23 cellular contexts compared by ENCODE assay signal in the genomic region with DNA sequence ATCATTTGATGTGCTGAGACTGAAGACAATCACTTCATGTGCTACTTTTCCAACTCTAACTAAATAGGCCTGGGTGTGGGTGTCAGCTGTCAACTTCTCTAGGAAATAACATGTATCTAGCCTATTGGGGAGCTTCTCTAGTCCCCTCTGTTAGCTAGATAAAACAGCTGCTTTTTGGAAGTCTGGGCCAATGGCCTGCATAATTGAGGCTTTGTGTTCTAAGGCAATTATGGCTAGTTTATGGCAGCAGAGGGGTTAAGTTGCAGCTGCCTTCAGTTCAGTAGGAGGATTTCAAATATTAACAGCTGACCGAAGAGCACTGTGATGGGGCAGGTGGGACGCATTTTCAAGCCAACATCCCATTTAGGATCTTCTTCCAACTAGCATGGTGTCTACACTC. TPM values are rescaled to one million over a fixed set of nuclear protein-coding genes. Genes with fewer than 3 reads are reported as not detected.
A peak's percentile ranks its signal among the peaks of the same experiment; 100 is the strongest.
DNase-seq lines count a peak whose midpoint lies in the region; ATAC-seq, FAIRE-seq and TF ChIP-seq lines count a peak whose summit lies in the region.
"Had no signal": no experiment of that assay in that cellular context is flagged by ENCODE, and none has a peak within 500 bp of the region (broad histone marks: within the 10 kb centered on the region; RNA-seq: fewer than 3 reads in every experiment).

No MANE protein-coding gene starts in this region.

- H3K27me3 ChIP-seq in heart right ventricle, result peaks cover 0 to 6% (median 0%) of the 10 kb centered on the region in 7 donors
- H3K27me3 ChIP-seq in endothelial cell of umbilical vein (ENCODE audit: control insufficient read depth in 2 of 2, insufficient read depth in 2 of 2, low read length in 2 of 2), result no peaks in the 10 kb centered on the region
- H3K27me3 ChIP-seq in rectal smooth muscle tissue (ENCODE audit: control insufficient read depth, insufficient read depth, low read length), result no peaks in the 10 kb centered on the region
- no peaks in the 10 kb centered on the region for H3K27me3 ChIP-seq in aorta (ENCODE audit: control insufficient read depth in 1 of 2, insufficient read depth in 2 of 2, low read length in 1 of 2)
- H3K27me3 ChIP-seq: upper lobe of left lung had no signal

- peaks cover 30% of the 10 kb centered on the region for H3K27me3 Mint-ChIP-seq in activated CD4-positive, alpha-beta memory T cell treated with anti-CD3 and anti-CD28 coated beads, Interleukin-2, amount 10 ng/mL, durations not matched to agents 7 days and 5 days

- no peak overlapping the region for H3K27ac Mint-ChIP-seq in activated CD4-positive, alpha-beta memory T cell treated with anti-CD3 and anti-CD28 coated beads, Interleukin-2, amount 10 ng/mL, durations not matched to agents 7 days and 5 days
- H3K27ac Mint-ChIP-seq: activated naive CD4-positive, alpha-beta T cell treated with anti-CD3 and anti-CD28 coated beads for 36 hours; H9 had no signal

- no peaks in the 10 kb centered on the region for H3K36me3 ChIP-seq in heart right ventricle
- peaks cover 0 to 10% of the 10 kb centered on the region in 2 experiments for H3K36me3 ChIP-seq in endothelial cell of umbilical vein (ENCODE audit: control insufficient read depth in 2 of 2, extremely low read depth in 1 of 2, insufficient read depth in 2 of 2, low read length in 2 of 2)
- H3K36me3 ChIP-seq in rectal smooth muscle tissue (ENCODE audit: control insufficient read depth, insufficient read depth, low read length), result no peaks in the 10 kb centered on the region
- H3K36me3 ChIP-seq in aorta (ENCODE audit: control insufficient read depth in 1 of 2, insufficient read depth in 2 of 2, low read length in 1 of 2), result peaks cover 2% of the 10 kb centered on the region in 2 donors
- H3K36me3 ChIP-seq: BE2C, upper lobe of left lung had no signal

- H3K4me2 ChIP-seq in endothelial cell of umbilical vein (ENCODE audit: insufficient read depth, low read length), result peak overlapping the region; percentile 41

- no peak overlapping the region for H2AFZ ChIP-seq in endothelial cell of umbilical vein (ENCODE audit: low read depth, low read length)

- H3K27ac ChIP-seq in heart right ventricle (peak overlapping the region in 6 of 10 donors; percentile 12 to 72 (median 50)), endothelial cell of umbilical vein (ENCODE audit: insufficient read depth, low read depth, low read length) (peak overlapping the region; percentile 45), rectal smooth muscle tissue (ENCODE audit: low read depth, low read length) (peak overlapping the region; percentile 53), aorta (ENCODE audit: low read depth in 1 of 2, low read length in 2 of 2) (peak overlapping the region in 1 of 2 donors; percentile 68)
- H3K27ac ChIP-seq: KMS-11 had no signal

- no peak overlapping the region for H3K4me3 Mint-ChIP-seq in activated CD4-positive, alpha-beta memory T cell treated with anti-CD3 and anti-CD28 coated beads, Interleukin-2, amount 10 ng/mL, durations not matched to agents 7 days and 5 days
- H3K4me3 Mint-ChIP-seq: activated naive CD4-positive, alpha-beta T cell treated with anti-CD3 and anti-CD28 coated beads for 36 hours; H9 had no signal

- peaks cover 0 to 29% (median 7%) of the 10 kb centered on the region in 9 donors for H3K4me1 ChIP-seq in heart right ventricle
- H3K4me1 ChIP-seq in endothelial cell of umbilical vein (ENCODE audit: control insufficient read depth, extremely low read depth, insufficient read depth, low read length), result peaks cover 97% of the 10 kb centered on the region
- H3K4me1 ChIP-seq in rectal smooth muscle tissue (ENCODE audit: control insufficient read depth, insufficient read depth, low read length), result peaks cover 18% of the 10 kb centered on the region
- H3K4me1 ChIP-seq in aorta (ENCODE audit: control insufficient read depth in 1 of 2, insufficient read depth in 2 of 2, low read length in 2 of 2), result peaks cover 2 to 9% of the 10 kb centered on the region in 2 donors
- H3K4me1 ChIP-seq: BE2C had no signal

- dilution Hi-C loops in endothelial cell of umbilical vein (cut with MboI; ENCODE audit: extremely low pct_ligation_motif_present, low sequenced_read_pairs), result no loop called here

- no peaks in the 10 kb centered on the region for H3K9me3 Mint-ChIP-seq in activated CD4-positive, alpha-beta memory T cell treated with anti-CD3 and anti-CD28 coated beads, Interleukin-2, amount 10 ng/mL, durations not matched to agents 7 days and 5 days
- H3K9me3 Mint-ChIP-seq: activated naive CD4-positive, alpha-beta T cell treated with anti-CD3 and anti-CD28 coated beads for 36 hours; H9 had no signal

- no peaks in the 10 kb centered on the region for H4K20me1 ChIP-seq in endothelial cell of umbilical vein (replicated peaks; ENCODE audit: control insufficient read depth, extremely low read depth, insufficient read depth, low read length)

- DNase-seq in heart right ventricle (no peak), Right ventricle myocardium superior (no peak), endothelial cell of umbilical vein (ENCODE audit: low read depth, low spot score) (no peak), aorta (no peak)
- DNase-seq in activated CD4-positive, alpha-beta memory T cell treated with anti-CD3 and anti-CD28 coated beads, Interleukin-2, amount 10 ng/mL, durations not matched to agents 7 days and 5 days, result no peak
- DNase-seq: activated CD4-positive, alpha-beta T cell treated with anti-CD3 and anti-CD28 coated beads, Interleukin-2, amount 50 U/mL, for 1 hour; activated naive CD4-positive, alpha-beta T cell treated with anti-CD3 and anti-CD28 coated beads for 36 hours; amygdala; caudate nucleus; DMS79; glutamatergic neuron; NCI-H524 treated with DMSO at 0.1 percent for 48 hours; RPMI8226; stimulated activated naive CD8-positive, alpha-beta T cell treated with anti-CD3 and anti-CD28 coated beads, Interleukin-15, Interleukin-2, amounts not matched to agents 100 U/mL and 50 U/mL, for 24 hours; T-helper 9 cell; upper lobe of left lung had no signal

- H3K9me1 ChIP-seq in endothelial cell of umbilical vein (replicated peaks; ENCODE audit: control insufficient read depth, extremely low read depth, insufficient read depth, low read length), result no peaks in the 10 kb centered on the region

- TF ChIP-seq CTCF in heart right ventricle (IDR thresholded peaks at IDR 0.05) (no peak), endothelial cell of umbilical vein (IDR thresholded peaks at IDR 0.05; ENCODE audit: extremely low read depth in 1 of 2, insufficient read depth in 1 of 2, low read depth in 1 of 2, low read length in 2 of 2) (no peak)

- WGBS in heart right ventricle, 2 donors, result 64 to 73% methylated on average over 2 of the region's 2 CpGs
- WGBS in aorta, 2 donors, result 90 to 92% methylated on average over 2 of the region's 2 CpGs

- ATAC-seq in heart right ventricle (peak in 4 of 8 donors; percentile 5 to 31 (median 13)), Right ventricle myocardium superior (ENCODE audit: poor library complexity) (no peak), aorta (ENCODE audit: low FRiP score) (no peak), GM21723 (IDR thresholded peaks at IDR 0.05; ENCODE audit: unreplicated experiment) (no peak), GM21360 (IDR thresholded peaks at IDR 0.05; ENCODE audit: unreplicated experiment) (no peak)
- ATAC-seq: stimulated activated naive CD8-positive, alpha-beta T cell treated with anti-CD3 and anti-CD28 coated beads, Interleukin-15, Interleukin-2, amounts not matched to agents 100 U/mL and 50 U/mL, for 24 hours had no signal

- CTCF ChIA-PET in endothelial cell of umbilical vein (lab: Charles Lee), result interaction anchor here (0.6 to 6.7 kb wide), 30 partner anchors 7 to 621 kb away, joined by 3 to 101 read pairs (median 5); partner anchors contain the start of gene COL8A1
- CTCF ChIA-PET in activated CD4-positive, alpha-beta memory T cell treated with anti-CD3 and anti-CD28 coated beads, Interleukin-2, amount 10 ng/mL, durations not matched to agents 7 days and 5 days (lab: Charles Lee), result interaction anchor here (1.4 to 1.6 kb wide), 2 partner anchors 12 to 109 kb away, joined by 3 to 4 read pairs; no protein-coding TSS in a partner anchor

- H3K9me3 ChIP-seq in heart right ventricle, result no peaks in the 10 kb centered on the region
- no peaks in the 10 kb centered on the region for H3K9me3 ChIP-seq in endothelial cell of umbilical vein (replicated peaks; ENCODE audit: control insufficient read depth, insufficient read depth, low read length)
- H3K9me3 ChIP-seq in aorta (ENCODE audit: control insufficient read depth, low read length), result no peaks in the 10 kb centered on the region
- H3K9me3 ChIP-seq: BE2C, upper lobe of left lung had no signal

- peaks cover 93% of the 10 kb centered on the region for H3K79me2 ChIP-seq in endothelial cell of umbilical vein (ENCODE audit: control insufficient read depth, insufficient read depth, low read length)

- H3K9ac ChIP-seq in endothelial cell of umbilical vein (replicated peaks; ENCODE audit: extremely low read depth, insufficient read depth, low read length) (no peak overlapping the region), rectal smooth muscle tissue (ENCODE audit: low read length) (no peak overlapping the region)
- H3K9ac ChIP-seq: KMS-11 had no signal

- no TSS peak for BruUV-seq in endothelial cell of umbilical vein (replicated peaks; lab: Mats Ljungman, UMichigan)

- no peak for FAIRE-seq in endothelial cell of umbilical vein (lab: Jason Lieb, UNC)
- FAIRE-seq: A204.1 had no signal

- POLR2A ChIA-PET in endothelial cell of umbilical vein (lab: Charles Lee), result no interaction called here
- POLR2A ChIA-PET in activated CD4-positive, alpha-beta memory T cell treated with anti-CD3 and anti-CD28 coated beads, Interleukin-2, amount 10 ng/mL, durations not matched to agents 7 days and 5 days (lab: Charles Lee), result no interaction called here

- TF ChIP-seq POLR2A in endothelial cell of umbilical vein (IDR thresholded peaks at IDR 0.05; ENCODE audit: low read depth, low read length), result no peak

- H3K36me3 Mint-ChIP-seq in activated CD4-positive, alpha-beta memory T cell treated with anti-CD3 and anti-CD28 coated beads, Interleukin-2, amount 10 ng/mL, durations not matched to agents 7 days and 5 days (ENCODE audit: low read depth), result no peaks in the 10 kb centered on the region

- H3K4me1 Mint-ChIP-seq in activated CD4-positive, alpha-beta memory T cell treated with anti-CD3 and anti-CD28 coated beads, Interleukin-2, amount 10 ng/mL, durations not matched to agents 7 days and 5 days, result no peaks in the 10 kb centered on the region

- H3K4me3 ChIP-seq in heart right ventricle (no peak overlapping the region), endothelial cell of umbilical vein (replicated peaks in 1 of 3; ENCODE audit: insufficient read depth in 1 of 3, low read depth in 1 of 3, low read length in 3 of 3) (no peak overlapping the region), rectal smooth muscle tissue (ENCODE audit: low read length) (no peak overlapping the region), aorta (ENCODE audit: low read length in 2 of 2) (peak overlapping the region; percentile 40 to 54)
- H3K4me3 ChIP-seq: upper lobe of left lung had no signal

- intact Hi-C loops in heart right ventricle (cut with DNase I) (loop anchor here in 4 of 10 donors (1.0 to 10.0 kb wide), 4 partner anchors 43 to 110 kb away; no protein-coding TSS in a partner anchor), Right ventricle myocardium superior (cut with DNase I) (no loop called here), endothelial cell of umbilical vein (cut with micrococcal nuclease) (loop anchor here (1.0 to 2.0 kb wide), 5 partner anchors 7 to 622 kb away; no protein-coding TSS in a partner anchor), aorta (cut with DNase I) (loop anchor here (5.0 to 10.0 kb wide), 4 partner anchors 43 to 620 kb away; no protein-coding TSS in a partner anchor)

RNA-seq across cellular contexts. Expression of gene COL8A1, which starts 6.3 kb away (rescaled TPM):
- total RNA-seq in heart right ventricle (10 to 100 TPM in 9 of 10 donors, 1 to 10 TPM in 1; 7.5 to 32.2 (median 15.1) TPM), Right ventricle myocardium superior (9.4 TPM), endothelial cell of umbilical vein (217 and 358 TPM in 2 replicates), aorta (100 to 1,000 TPM; 264 to 514 TPM)
- polyA plus RNA-seq in heart right ventricle (1 to 10 TPM; 7.9 to 8.3 TPM), endothelial cell of umbilical vein (581 and 634 TPM in 2 replicates), aorta (100 to 1,000 TPM; 208 to 277 TPM)
- 292 and 326 TPM in 2 replicates for polyA plus RNA-seq in endothelial cell of umbilical vein (2011; cell fraction: cytosol; rRNA removed)
- polyA plus RNA-seq in endothelial cell of umbilical vein (2011; cell fraction: nucleus; rRNA removed), result 285 and 305 TPM in 2 replicates
- 454 and 542 TPM in 2 replicates for polyA plus RNA-seq in endothelial cell of umbilical vein (2012)
- polyA minus RNA-seq in endothelial cell of umbilical vein, result 1,032 and 1,279 TPM in 2 replicates
- not detected for polyA minus RNA-seq in endothelial cell of umbilical vein (2011; cell fraction: cytosol; rRNA and poly(A)+ RNA removed)
- polyA minus RNA-seq in endothelial cell of umbilical vein (2011; cell fraction: nucleus; rRNA and poly(A)+ RNA removed), result 575 and 850 TPM in 2 replicates
- under 1 TPM; 0.10 to 0.13 TPM for total RNA-seq in activated CD4-positive, alpha-beta memory T cell treated with anti-CD3 and anti-CD28 coated beads, Interleukin-2, amount 10 ng/mL, durations not matched to agents 7 days and 5 days

Comparison
In these comparisons a context has a peak if more than half of its experiments do, and no peak if none do; other contexts are left out.
1. H3K4me3 ChIP-seq: peak in aorta (2 of 2); none in heart right ventricle (0 of 10), endothelial cell of umbilical vein (0 of 3) and rectal smooth muscle tissue (single experiment).